In the genomic region with DNA sequence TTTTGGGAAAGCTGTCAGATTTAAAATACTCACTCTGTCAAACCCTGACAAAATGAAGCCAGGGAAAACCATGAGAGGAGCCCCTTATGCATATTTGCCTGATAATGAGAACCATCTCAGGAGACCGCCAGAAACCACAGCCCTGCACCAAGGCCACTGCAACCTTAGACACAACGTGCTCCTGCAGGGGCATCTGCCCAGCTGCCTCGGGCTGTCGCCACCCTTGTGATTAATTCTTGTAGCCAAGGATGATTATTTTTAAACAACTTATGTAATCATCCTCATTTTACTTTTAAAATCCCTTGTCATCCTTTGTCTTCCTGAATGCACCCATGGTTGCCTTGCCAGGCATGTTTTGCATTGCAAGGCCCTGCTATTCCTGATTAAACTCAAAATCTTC, we compare ENCODE assay signal across 32 cellular contexts.
"Had no signal": no experiment of that assay in that cellular context is flagged by ENCODE, and none has a peak within 500 bp of the region (broad histone marks: within the 10 kb centered on the region; RNA-seq: fewer than 3 reads in every experiment).

No MANE protein-coding gene starts in this region.

- H3K4me3 ChIP-seq: ascending aorta, breast epithelium, cardiac muscle cell, coronary artery, dorsolateral prefrontal cortex, esophagus muscularis mucosa had no signal

- H3K36me3 Mint-ChIP-seq: activated CD4-positive, alpha-beta memory T cell treated with anti-CD3 and anti-CD28 coated beads for 36 hours; activated CD8-positive, alpha-beta memory T cell treated with anti-CD3 and anti-CD28 coated beads, Interleukin-2, amount 10 ng/mL, durations not matched to agents 7 days and 5 days; activated naive CD4-positive, alpha-beta T cell treated with anti-CD3 and anti-CD28 coated beads, Interleukin-2, amount 10 ng/mL, durations not matched to agents 7 days and 5 days; activated naive CD4-positive, alpha-beta T cell treated with anti-CD3 and anti-CD28 coated beads, Interleukin-2, amount 50 U/mL, for 72 hours; activated naive CD8-positive, alpha-beta T cell treated with anti-CD3 and anti-CD28 coated beads, Interleukin-2, amount 10 ng/mL, durations not matched to agents 7 days and 5 days; brain had no signal

- H3K4me1 Mint-ChIP-seq: activated CD4-positive, alpha-beta T cell treated with anti-CD3 and anti-CD28 coated beads for 36 hours; activated CD8-positive, alpha-beta memory T cell treated with anti-CD3 and anti-CD28 coated beads, Interleukin-2, amount 10 ng/mL, durations not matched to agents 7 days and 5 days; activated naive CD4-positive, alpha-beta T cell treated with anti-CD3 and anti-CD28 coated beads, Interleukin-2, amount 10 ng/mL, durations not matched to agents 7 days and 5 days; activated naive CD8-positive, alpha-beta T cell treated with anti-CD3 and anti-CD28 coated beads, Interleukin-2, amount 10 ng/mL, durations not matched to agents 7 days and 5 days; central memory CD8-positive, alpha-beta T cell; T-helper 17 cell had no signal

- H3K27ac ChIP-seq: ascending aorta, breast epithelium, cardiac muscle cell, coronary artery, dorsolateral prefrontal cortex, esophagus muscularis mucosa had no signal

- H3K9me3 ChIP-seq: ascending aorta, breast epithelium, esophagus muscularis mucosa had no signal

- H3K4me1 ChIP-seq: ascending aorta, breast epithelium, esophagus muscularis mucosa had no signal

- DNase-seq: activated CD4-positive, alpha-beta memory T cell treated with anti-CD3 and anti-CD28 coated beads for 36 hours; activated CD4-positive, alpha-beta T cell treated with anti-CD3 and anti-CD28 coated beads for 36 hours; activated CD4-positive, alpha-beta T cell treated with anti-CD3 and anti-CD28 coated beads, Interleukin-2, amount 10 ng/mL, durations not matched to agents 24 days and 14 days; activated CD4-positive, CD25-positive, alpha-beta regulatory T cell; activated CD4-positive, CD25-positive, alpha-beta regulatory T cell treated with anti-CD3 and anti-CD28 coated beads, Interleukin-2, amount 50 U/mL, for 72 hours; activated CD8-positive, alpha-beta memory T cell treated with anti-CD3 and anti-CD28 coated beads, Interleukin-2, amount 10 ng/mL, durations not matched to agents 7 days and 5 days; activated CD8-positive, alpha-beta memory T cell treated with anti-CD3 and anti-CD28 coated beads, Interleukin-2, amount 50 U/mL, for 4 hours; activated CD8-positive, alpha-beta T cell treated with anti-CD3 and anti-CD28 coated beads, Interleukin-2, amount 10 ng/mL, durations not matched to agents 7 days and 5 days; activated gamma-delta T cell; activated naive CD4-positive, alpha-beta T cell; activated naive CD4-positive, alpha-beta T cell treated with anti-CD3 and anti-CD28 coated beads, Interleukin-2, amount 10 ng/mL, durations not matched to agents 7 days and 5 days; activated naive CD8-positive, alpha-beta T cell treated with anti-CD3 and anti-CD28 coated beads, Interleukin-2, amount 10 ng/mL, durations not matched to agents 7 days and 5 days; activated T-cell treated with anti-CD3 and anti-CD28 coated beads, Interleukin-2, amount 50 U/mL, for 1 hour; activated T-cell treated with anti-CD3 and anti-CD28 coated beads, Interleukin-2, amount 50 U/mL, for 48 hours; dorsolateral prefrontal cortex; effector memory CD4-positive, alpha-beta T cell; erythroblast; foreskin melanocyte; T-helper 1 cell; T-helper 17 cell had no signal

- H3K36me3 ChIP-seq: ascending aorta, breast epithelium, cardiac muscle cell, esophagus muscularis mucosa had no signal

- H3K4me3 Mint-ChIP-seq: activated CD4-positive, alpha-beta memory T cell treated with anti-CD3 and anti-CD28 coated beads for 36 hours; activated CD4-positive, alpha-beta T cell treated with anti-CD3 and anti-CD28 coated beads for 36 hours; activated CD4-positive, alpha-beta T cell treated with anti-CD3 and anti-CD28 coated beads, Interleukin-2, amount 10 ng/mL, durations not matched to agents 24 days and 14 days; activated CD8-positive, alpha-beta memory T cell treated with anti-CD3 and anti-CD28 coated beads, Interleukin-2, amount 10 ng/mL, durations not matched to agents 7 days and 5 days; activated CD8-positive, alpha-beta T cell treated with anti-CD3 and anti-CD28 coated beads, Interleukin-2, amount 10 ng/mL, durations not matched to agents 7 days and 5 days; activated naive CD4-positive, alpha-beta T cell treated with anti-CD3 and anti-CD28 coated beads, Interleukin-2, amount 10 ng/mL, durations not matched to agents 7 days and 5 days; activated naive CD8-positive, alpha-beta T cell treated with anti-CD3 and anti-CD28 coated beads, Interleukin-2, amount 10 ng/mL, durations not matched to agents 7 days and 5 days; activated T-helper 1 cell treated with anti-CD3 and anti-CD28 coated beads, Interleukin-12 subunit alpha, Interleukin-12 subunit beta, Interleukin-2, Interleukin-4 antibody, amounts not matched to agents 30 ng/mL and 10 ng/mL and 1 ng/mL, durations not matched to agents 14 hours and 24 hours and 36 hours; brain; central memory CD8-positive, alpha-beta T cell; dendritic cell treated with granulocyte-macrophage colony-stimulating factor and Interleukin-4, amounts not matched to agents 40 ng/mL and 50 ng/mL, for 4 days; T-helper 17 cell; T-helper 2 cell treated with Interferon-gamma antibody and Interleukin-4, amounts not matched to agents 5 μg/mL and 100 μg/mL, for 36 hours had no signal

- ATAC-seq: activated CD4-positive, alpha-beta T cell treated with anti-CD3 and anti-CD28 coated beads for 36 hours; activated CD8-positive, alpha-beta memory T cell treated with anti-CD3 and anti-CD28 coated beads, Interleukin-2, amount 10 ng/mL, durations not matched to agents 7 days and 5 days; activated CD8-positive, alpha-beta T cell treated with anti-CD3 and anti-CD28 coated beads, Interleukin-2, amount 10 ng/mL, durations not matched to agents 7 days and 5 days; activated naive CD4-positive, alpha-beta T cell treated with anti-CD3 and anti-CD28 coated beads, Interleukin-2, amount 50 U/mL, for 72 hours; T-helper 17 cell had no signal

- H3K27me3 Mint-ChIP-seq: activated CD4-positive, alpha-beta memory T cell treated with anti-CD3 and anti-CD28 coated beads for 36 hours; activated CD4-positive, alpha-beta T cell treated with anti-CD3 and anti-CD28 coated beads for 36 hours; activated CD4-positive, alpha-beta T cell treated with anti-CD3 and anti-CD28 coated beads, Interleukin-2, amount 10 ng/mL, durations not matched to agents 24 days and 14 days; activated CD8-positive, alpha-beta memory T cell treated with anti-CD3 and anti-CD28 coated beads, Interleukin-2, amount 10 ng/mL, durations not matched to agents 7 days and 5 days; activated naive CD8-positive, alpha-beta T cell treated with anti-CD3 and anti-CD28 coated beads, Interleukin-2, amount 10 ng/mL, durations not matched to agents 7 days and 5 days; brain; central memory CD8-positive, alpha-beta T cell; dendritic cell treated with granulocyte-macrophage colony-stimulating factor and Interleukin-4, amounts not matched to agents 40 ng/mL and 50 ng/mL, for 4 days had no signal

- H3K27ac Mint-ChIP-seq: activated CD4-positive, alpha-beta memory T cell treated with anti-CD3 and anti-CD28 coated beads for 36 hours; activated CD4-positive, alpha-beta T cell treated with anti-CD3 and anti-CD28 coated beads for 36 hours; activated CD4-positive, alpha-beta T cell treated with anti-CD3 and anti-CD28 coated beads, Interleukin-2, amount 10 ng/mL, durations not matched to agents 24 days and 14 days; activated CD8-positive, alpha-beta memory T cell treated with anti-CD3 and anti-CD28 coated beads, Interleukin-2, amount 10 ng/mL, durations not matched to agents 7 days and 5 days; activated CD8-positive, alpha-beta T cell treated with anti-CD3 and anti-CD28 coated beads, Interleukin-2, amount 10 ng/mL, durations not matched to agents 7 days and 5 days; activated naive CD4-positive, alpha-beta T cell treated with anti-CD3 and anti-CD28 coated beads, Interleukin-2, amount 10 ng/mL, durations not matched to agents 7 days and 5 days; activated naive CD4-positive, alpha-beta T cell treated with anti-CD3 and anti-CD28 coated beads, Interleukin-2, amount 50 U/mL, for 72 hours; activated naive CD8-positive, alpha-beta T cell treated with anti-CD3 and anti-CD28 coated beads, Interleukin-2, amount 10 ng/mL, durations not matched to agents 7 days and 5 days; activated T-helper 1 cell treated with anti-CD3 and anti-CD28 coated beads, Interleukin-12 subunit alpha, Interleukin-12 subunit beta, Interleukin-2, Interleukin-4 antibody, amounts not matched to agents 30 ng/mL and 10 ng/mL and 1 ng/mL, durations not matched to agents 14 hours and 24 hours and 36 hours; activated T-helper 2 cell treated with anti-CD3 and anti-CD28 coated beads, Interferon-gamma antibody, Interleukin-2, Interleukin-4, amounts not matched to agents 10 μg/mL and 5 μg/mL and 100 μg/mL, durations not matched to agents 14 hours and 24 hours and 36 hours; dendritic cell treated with granulocyte-macrophage colony-stimulating factor and Interleukin-4, amounts not matched to agents 40 ng/mL and 50 ng/mL, for 4 days; T-helper 17 cell; T-helper 2 cell treated with Interferon-gamma antibody and Interleukin-4, amounts not matched to agents 5 μg/mL and 100 μg/mL, for 36 hours had no signal

- H3K27me3 ChIP-seq: ascending aorta, breast epithelium, cardiac muscle cell, dorsolateral prefrontal cortex, esophagus muscularis mucosa had no signal
